18 cellular contexts compared by ENCODE assay signal in genomic region chr11:68408512-68408911, GRCh38. TPM values are rescaled to one million over a fixed set of nuclear protein-coding genes. Genes with fewer than 3 reads are reported as not detected.
DNase-seq lines count a peak whose midpoint lies in the region; ATAC-seq, FAIRE-seq and TF ChIP-seq lines count a peak whose summit lies in the region.
"Had no signal": no experiment of that assay in that cellular context is flagged by ENCODE, and none has a peak within 500 bp of the region (broad histone marks: within the 10 kb centered on the region; RNA-seq: fewer than 3 reads in every experiment).

No MANE protein-coding gene starts in this region.

- H3K36me3 ChIP-seq in K562 (ENCODE audit: control insufficient read depth, insufficient read depth, low read length), result peaks cover 71% of the 10 kb centered on the region; the same call in 2 of the 3 replicates
- H3K36me3 ChIP-seq in prostate gland, result peaks cover 6 to 8% of the 10 kb centered on the region in 2 donors

- POLR2A ChIA-PET in K562 (lab: Yijun Ruan, JAX), result no interaction called here

- no peaks in the 10 kb centered on the region for H4K20me1 ChIP-seq in K562 (replicated peaks; ENCODE audit: control insufficient read depth, insufficient read depth, low read length)

- TF ChIP-seq EP300 in K562 (IDR thresholded peaks at IDR 0.05; ENCODE audit: low read length), result no peak

- no peaks in the 10 kb centered on the region for H3K9me1 ChIP-seq in K562 (ENCODE audit: control insufficient read depth, insufficient read depth, low read length)

- H3K4me2 ChIP-seq in K562 (ENCODE audit: insufficient read depth, low read length), result no peak overlapping the region
- H3K4me2 ChIP-seq: A549 had no signal

- in situ Hi-C loops in K562 (cut with MboI), result no loop called here

- no TSS peak for BruUV-seq in K562 (replicated peaks; lab: Mats Ljungman, UMichigan)

- TF ChIP-seq POLR2A in K562 (conservative IDR thresholded peaks at IDR 0.05) (no peak), prostate gland (IDR thresholded peaks at IDR 0.05) (no peak)

- H3K9me3 ChIP-seq in K562 (replicated peaks; ENCODE audit: control insufficient read depth, insufficient read depth, low read depth, low read length) (no peaks in the 10 kb centered on the region), prostate gland (no peaks in the 10 kb centered on the region)
- H3K9me3 ChIP-seq: A549 had no signal

- peak overlapping the region; percentile 61 for H3K27ac ChIP-seq in 22Rv1
- H3K27ac ChIP-seq in K562 (ENCODE audit: extremely low read depth, low read depth, low read length), result no peak overlapping the region
- H3K27ac ChIP-seq in prostate gland, result peak overlapping the region; percentile 69 to 78
- H3K27ac ChIP-seq: A549, C4-2B had no signal

- H3K9ac ChIP-seq in K562 (ENCODE audit: insufficient read depth in 1 of 2, low read depth in 2 of 2, low read length in 2 of 2), result no peak overlapping the region

- DNase-seq in HTR-8/SVneo (ENCODE audit: insufficient read length, low spot score) (no peak), K562 (ENCODE audit: extremely low read depth in 1 of 4, low spot score in 3 of 4) (no peak), prostate gland (ENCODE audit: low spot score) (peak; percentile 70), UCSD-AML1 (lab: John Stamatoyannopoulos, UW; ENCODE audit: unreplicated experiment) (no peak)
- no peak for DNase-seq in activated effector memory CD4-positive, alpha-beta T cell treated with anti-CD3 and anti-CD28 coated beads, Interleukin-2, amount 50 U/mL, for 16 hours
- DNase-seq: AML-193; CD4-positive, alpha-beta T cell; DMS153; H9; IMR-90; KBM-7 had no signal

- ATAC-seq in K562 (no peak), SK-N-SH treated with all-trans-retinoic acid at 6 μM for 48 hours (no peak)
- ATAC-seq: A549 had no signal

- TF ChIP-seq RAD21 in K562 (CRISPR knock-in tag; conservative IDR thresholded peaks at IDR 0.05 in 1 of 2, IDR thresholded peaks at IDR 0.05 in 1 of 2), result no peak

- no peak for TF ChIP-seq CTCF in 22Rv1 (IDR thresholded peaks at IDR 0.05)
- no peak for TF ChIP-seq CTCF in K562 (IDR thresholded peaks at IDR 0.05 in 2 of 3, conservative IDR thresholded peaks at IDR 0.05 in 1 of 3; ENCODE audit: insufficient read depth in 2 of 3, low read depth in 1 of 3, low read length in 3 of 3)
- TF ChIP-seq CTCF in prostate gland (IDR thresholded peaks at IDR 0.05), result no peak

- WGBS in K562 (ENCODE audit: insufficient coverage, low coverage, missing lambda C conversion rate), result 96% methylated on average over 9 of the region's 9 CpGs
- 60% methylated on average over 9 of the region's 9 CpGs for WGBS in prostate gland

- no peaks in the 10 kb centered on the region for H3K79me2 ChIP-seq in K562 (ENCODE audit: control insufficient read depth, insufficient read depth, low read length)

- no peaks in the 10 kb centered on the region for H3K27me3 ChIP-seq in K562 (ENCODE audit: control insufficient read depth in 2 of 2, insufficient read depth in 2 of 2, low read length in 2 of 2)
- H3K27me3 ChIP-seq in prostate gland (replicated peaks; ENCODE audit: insufficient read depth), result no peaks in the 10 kb centered on the region

- H2AFZ ChIP-seq in K562 (ENCODE audit: low read depth, low read length), result no peak overlapping the region

- no peak overlapping the region for H3K4me3 ChIP-seq in K562
- no peak overlapping the region for H3K4me3 ChIP-seq in prostate gland
- H3K4me3 ChIP-seq: A549 had no signal

- FAIRE-seq in HTR-8/SVneo (lab: Jason Lieb, UNC), result peak; percentile 71
- FAIRE-seq in K562 (lab: Jason Lieb, UNC), result no peak
- FAIRE-seq: A549, GM12891, GM19239, H1 had no signal

- H3K4me1 ChIP-seq in K562 (replicated peaks in 1 of 2; ENCODE audit: control insufficient read depth in 2 of 2, insufficient read depth in 2 of 2, low read length in 2 of 2) (peaks cover 0 to 5% of the 10 kb centered on the region in 2 experiments; a peak in 1 of 5 replicates), prostate gland (replicated peaks) (peaks cover 9% of the 10 kb centered on the region)

- CTCF ChIA-PET in K562 (lab: Yijun Ruan, JAX; ENCODE audit: low intra/inter-chr PET ratio), result no interaction called here

- intact Hi-C loops in K562 (cut with micrococcal nuclease) (no loop called here), prostate gland (cut with DNase I) (no loop called here)

TF ChIP-seq in K562, 482 proteins besides CTCF, POLR2A, EP300 and RAD21:
- TF ChIP-seq CXXC5 (CRISPR knock-in tag; IDR thresholded peaks at IDR 0.05), result no peak
- TF ChIP-seq ZNF121 (CRISPR knock-in tag; conservative IDR thresholded peaks at IDR 0.05), result 0 out of 2 replicates have a peak, but pooled peaks have one; percentile 36

TF ChIP-seq in SK-N-SH treated with all-trans-retinoic acid at 6 μM for 48 hours, 23 proteins besides CTCF, POLR2A, EP300 and RAD21:
- TF ChIP-seq, protein P1, sequence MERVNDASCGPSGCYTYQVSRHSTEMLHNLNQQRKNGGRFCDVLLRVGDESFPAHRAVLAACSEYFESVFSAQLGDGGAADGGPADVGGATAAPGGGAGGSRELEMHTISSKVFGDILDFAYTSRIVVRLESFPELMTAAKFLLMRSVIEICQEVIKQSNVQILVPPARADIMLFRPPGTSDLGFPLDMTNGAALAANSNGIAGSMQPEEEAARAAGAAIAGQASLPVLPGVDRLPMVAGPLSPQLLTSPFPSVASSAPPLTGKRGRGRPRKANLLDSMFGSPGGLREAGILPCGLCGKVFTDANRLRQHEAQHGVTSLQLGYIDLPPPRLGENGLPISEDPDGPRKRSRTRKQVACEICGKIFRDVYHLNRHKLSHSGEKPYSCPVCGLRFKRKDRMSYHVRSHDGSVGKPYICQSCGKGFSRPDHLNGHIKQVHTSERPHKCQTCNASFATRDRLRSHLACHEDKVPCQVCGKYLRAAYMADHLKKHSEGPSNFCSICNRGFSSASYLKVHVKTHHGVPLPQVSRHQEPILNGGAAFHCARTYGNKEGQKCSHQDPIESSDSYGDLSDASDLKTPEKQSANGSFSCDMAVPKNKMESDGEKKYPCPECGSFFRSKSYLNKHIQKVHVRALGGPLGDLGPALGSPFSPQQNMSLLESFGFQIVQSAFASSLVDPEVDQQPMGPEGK (CRISPR knock-in tag; IDR thresholded peaks at IDR 0.05; ENCODE audit: borderline replicate concordance), result no peak
- no peak for TF ChIP-seq ARNTL (CRISPR knock-in tag; IDR thresholded peaks at IDR 0.05; ENCODE audit: borderline replicate concordance, low read depth)
- TF ChIP-seq OSR1 (CRISPR knock-in tag; IDR thresholded peaks at IDR 0.05), result no peak
- no peak for TF ChIP-seq ZFP3 (CRISPR knock-in tag; IDR thresholded peaks at IDR 0.05)
- no peak for TF ChIP-seq PPARA (CRISPR knock-in tag; IDR thresholded peaks at IDR 0.05; ENCODE audit: borderline replicate concordance)
- TF ChIP-seq, protein P2, sequence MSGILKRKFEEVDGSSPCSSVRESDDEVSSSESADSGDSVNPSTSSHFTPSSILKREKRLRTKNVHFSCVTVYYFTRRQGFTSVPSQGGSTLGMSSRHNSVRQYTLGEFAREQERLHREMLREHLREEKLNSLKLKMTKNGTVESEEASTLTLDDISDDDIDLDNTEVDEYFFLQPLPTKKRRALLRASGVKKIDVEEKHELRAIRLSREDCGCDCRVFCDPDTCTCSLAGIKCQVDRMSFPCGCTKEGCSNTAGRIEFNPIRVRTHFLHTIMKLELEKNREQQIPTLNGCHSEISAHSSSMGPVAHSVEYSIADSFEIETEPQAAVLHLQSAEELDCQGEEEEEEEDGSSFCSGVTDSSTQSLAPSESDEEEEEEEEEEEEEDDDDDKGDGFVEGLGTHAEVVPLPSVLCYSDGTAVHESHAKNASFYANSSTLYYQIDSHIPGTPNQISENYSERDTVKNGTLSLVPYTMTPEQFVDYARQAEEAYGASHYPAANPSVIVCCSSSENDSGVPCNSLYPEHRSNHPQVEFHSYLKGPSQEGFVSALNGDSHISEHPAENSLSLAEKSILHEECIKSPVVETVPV (CRISPR knock-in tag; IDR thresholded peaks at IDR 0.05), result no peak
- no peak for TF ChIP-seq ZNF565 (CRISPR knock-in tag; conservative IDR thresholded peaks at IDR 0.05; ENCODE audit: low read depth)
- TF ChIP-seq, protein P3, sequence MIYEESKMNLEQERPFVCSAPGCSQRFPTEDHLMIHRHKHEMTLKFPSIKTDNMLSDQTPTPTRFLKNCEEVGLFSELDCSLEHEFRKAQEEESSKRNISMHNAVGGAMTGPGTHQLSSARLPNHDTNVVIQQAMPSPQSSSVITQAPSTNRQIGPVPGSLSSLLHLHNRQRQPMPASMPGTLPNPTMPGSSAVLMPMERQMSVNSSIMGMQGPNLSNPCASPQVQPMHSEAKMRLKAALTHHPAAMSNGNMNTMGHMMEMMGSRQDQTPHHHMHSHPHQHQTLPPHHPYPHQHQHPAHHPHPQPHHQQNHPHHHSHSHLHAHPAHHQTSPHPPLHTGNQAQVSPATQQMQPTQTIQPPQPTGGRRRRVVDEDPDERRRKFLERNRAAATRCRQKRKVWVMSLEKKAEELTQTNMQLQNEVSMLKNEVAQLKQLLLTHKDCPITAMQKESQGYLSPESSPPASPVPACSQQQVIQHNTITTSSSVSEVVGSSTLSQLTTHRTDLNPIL (CRISPR knock-in tag; IDR thresholded peaks at IDR 0.05; ENCODE audit: low read depth), result no peak

RNA-seq across cellular contexts. Expression of gene PPP6R3, which starts 52.0 kb away (rescaled TPM):
- 136 and 375 TPM in 2 replicates for total RNA-seq in K562 (2011; cell fraction: chromatin; rRNA removed; ENCODE audit: low replicate concordance)
- 57.0 and 86.1 TPM in 2 replicates for total RNA-seq in K562 (2011; cell fraction: nucleolus; rRNA removed)
- 132 and 147 TPM in 2 replicates for total RNA-seq in K562 (2011; cell fraction: nucleoplasm; rRNA removed)
- 96.1 and 103 TPM in 2 replicates for total RNA-seq in K562 (2014; rRNA removed)
- 110 and 132 TPM in 2 replicates for total RNA-seq in K562 (2014; rRNA removed; fragmentation: Illumina TruSeq; extraction: Trizol)
- 111 and 117 TPM in 2 replicates for total RNA-seq in K562 (2015; rRNA removed; fragmentation: Illumina TruSeq; extraction: Trizol)
- total RNA-seq in K562 (2021), result 90.3 and 91.2 TPM in 2 replicates
- polyA plus RNA-seq in K562 (2011; rRNA removed), result 58.4 and 75.6 TPM in 2 replicates
- 25.4 and 35.3 TPM in 2 replicates for polyA plus RNA-seq in K562 (2011; cell fraction: cytosol; rRNA removed)
- polyA plus RNA-seq in K562 (2011; cell fraction: nucleus; rRNA removed), result 95.8 and 111 TPM in 2 replicates
- 45.4 and 55.1 TPM in 2 replicates for polyA plus RNA-seq in K562 (2012)
- 69.1 and 80.6 TPM in 2 replicates for polyA plus RNA-seq in K562 (2014; fragmentation: Illumina TruSeq; extraction: Trizol)
- polyA plus RNA-seq in K562 (2014; fragmentation: Nextera tagmentation; extraction: Ambion mirVana), result 10 to 100 TPM; 20.3 to 32.5 TPM
- polyA plus RNA-seq in K562 (2014; rRNA removed), result 46.7 and 48.4 TPM in 2 replicates
- polyA minus RNA-seq in K562 (2011; rRNA and poly(A)+ RNA removed), result 179 and 197 TPM in 2 replicates
- polyA minus RNA-seq in K562 (2011; cell fraction: cytosol; rRNA and poly(A)+ RNA removed), result 67.2 and 87.0 TPM in 2 replicates
- polyA minus RNA-seq in K562 (2011; cell fraction: nucleus; rRNA and poly(A)+ RNA removed), result 114 and 187 TPM in 2 replicates
- total RNA-seq in prostate gland, result 100 to 1,000 TPM; 118 to 146 TPM
